18 cellular contexts compared by ENCODE assay signal in the genomic region with DNA sequence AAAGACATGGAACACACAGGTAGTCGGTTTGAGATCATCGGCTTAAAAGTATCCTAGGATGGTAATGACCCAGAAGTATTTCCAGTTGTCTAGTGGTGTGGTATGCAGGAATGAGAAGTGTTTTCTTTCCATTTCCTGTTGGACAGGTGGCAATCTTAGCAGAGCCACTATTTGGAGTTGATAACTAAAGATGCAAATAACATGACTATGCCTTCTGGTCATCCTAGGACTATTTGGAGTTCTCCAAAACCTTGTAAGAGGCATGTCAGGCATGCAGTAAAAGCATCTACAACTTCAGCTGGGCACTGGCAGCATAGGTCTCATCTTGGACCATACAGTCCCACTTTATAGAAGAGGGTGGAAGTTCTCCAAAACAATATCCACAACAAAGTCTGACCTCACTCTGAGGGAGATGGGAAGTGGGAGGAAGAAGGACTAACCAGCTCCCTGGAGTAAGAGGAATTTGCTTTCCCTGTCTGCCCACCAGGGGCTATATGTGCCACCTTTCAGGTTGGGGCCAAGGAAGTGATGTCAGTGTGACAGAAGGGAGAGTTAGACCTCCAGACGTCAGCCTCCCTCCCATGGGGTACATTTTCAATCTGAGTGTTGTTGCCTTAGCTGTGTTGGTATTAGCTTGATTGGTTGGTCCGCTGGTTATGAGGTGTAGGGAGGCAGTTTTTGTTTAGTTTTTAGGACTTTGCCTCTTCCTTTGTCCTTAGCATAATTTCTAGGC.
DNase-seq lines count a peak whose midpoint lies in the region; ATAC-seq and TF ChIP-seq lines count a peak whose summit lies in the region.
"Had no signal": no experiment of that assay in that cellular context is flagged by ENCODE, and none has a peak within 500 bp of the region (broad histone marks: within the 10 kb centered on the region; RNA-seq: fewer than 3 reads in every experiment).

No MANE protein-coding gene starts in this region.

- H3K4me1 ChIP-seq in GM23338 (ENCODE audit: insufficient read depth) (peaks cover 33% of the 10 kb centered on the region), skeletal muscle tissue (ENCODE audit: control insufficient read depth in 3 of 3, insufficient read depth in 3 of 3, low read length in 3 of 3) (peaks cover 24 to 48% (median 32%) of the 10 kb centered on the region in 3 donors)
- H3K4me1 ChIP-seq: BLaER1 had no signal

- H3K36me3 Mint-ChIP-seq in GM23338 (ENCODE audit: low read depth) = peaks cover 8% of the 10 kb centered on the region
- H3K36me3 Mint-ChIP-seq in activated naive CD8-positive, alpha-beta T cell treated with anti-CD3 and anti-CD28 coated beads, Interleukin-2, amount 50 U/mL, for 24 hours (ENCODE audit: low read depth) = no peaks in the 10 kb centered on the region
- peaks cover 0 to 4% (median 0%) of the 10 kb centered on the region in 3 donors for H3K36me3 Mint-ChIP-seq in immature natural killer cell

- peak overlapping the region in 1 of 3 donors; percentile 69 for H3K9ac ChIP-seq in skeletal muscle tissue (ENCODE audit: low read depth in 1 of 3, low read length in 3 of 3)
- H3K9ac ChIP-seq: BLaER1 had no signal

- H3K27me3 Mint-ChIP-seq in GM23338 (ENCODE audit: insufficient read depth, low read depth, poor library complexity) (peaks cover 2% of the 10 kb centered on the region), immature natural killer cell (ENCODE audit: low read depth in 3 of 3) (peaks cover 2 to 6% (median 5%) of the 10 kb centered on the region in 3 donors)
- H3K27me3 Mint-ChIP-seq in activated naive CD8-positive, alpha-beta T cell treated with anti-CD3 and anti-CD28 coated beads, Interleukin-2, amount 50 U/mL, for 24 hours = no peaks in the 10 kb centered on the region

- no peak overlapping the region for H3K4me2 ChIP-seq in GM23338
- H3K4me2 ChIP-seq: BLaER1 had no signal

- H2AFZ ChIP-seq in GM23338 = no peak overlapping the region

- H3K4me3 Mint-ChIP-seq in GM23338 (no peak overlapping the region), immature natural killer cell (no peak overlapping the region)
- H3K4me3 Mint-ChIP-seq in activated naive CD8-positive, alpha-beta T cell treated with anti-CD3 and anti-CD28 coated beads, Interleukin-2, amount 50 U/mL, for 24 hours = no peak overlapping the region
- H3K4me3 Mint-ChIP-seq: T-cell had no signal

- H3K27ac Mint-ChIP-seq in GM23338 (no peak overlapping the region), immature natural killer cell (no peak overlapping the region)
- no peak overlapping the region for H3K27ac Mint-ChIP-seq in activated naive CD8-positive, alpha-beta T cell treated with anti-CD3 and anti-CD28 coated beads, Interleukin-2, amount 50 U/mL, for 24 hours
- H3K27ac Mint-ChIP-seq: T-cell had no signal

- H3K27ac ChIP-seq in GM23338 (ENCODE audit: low read depth) = no peak overlapping the region
- peak overlapping the region; percentile 97 for H3K27ac ChIP-seq in skeletal muscle tissue (ENCODE audit: low read depth, low read length)
- H3K27ac ChIP-seq: BLaER1, lower lobe of right lung had no signal

- peaks cover 20% of the 10 kb centered on the region for H3K4me1 Mint-ChIP-seq in GM23338
- H3K4me1 Mint-ChIP-seq in activated naive CD8-positive, alpha-beta T cell treated with anti-CD3 and anti-CD28 coated beads, Interleukin-2, amount 50 U/mL, for 24 hours = peaks cover 7% of the 10 kb centered on the region
- H3K4me1 Mint-ChIP-seq in immature natural killer cell = no peaks in the 10 kb centered on the region
- H3K4me1 Mint-ChIP-seq: T-cell had no signal

- H3F3A ChIP-seq in GM23338 (replicated peaks; ENCODE audit: low read depth) = no peaks in the 10 kb centered on the region

- H3K9me3 Mint-ChIP-seq in GM23338 (no peaks in the 10 kb centered on the region), immature natural killer cell (no peaks in the 10 kb centered on the region)
- H3K9me3 Mint-ChIP-seq in activated naive CD8-positive, alpha-beta T cell treated with anti-CD3 and anti-CD28 coated beads, Interleukin-2, amount 50 U/mL, for 24 hours = no peaks in the 10 kb centered on the region
- H3K9me3 Mint-ChIP-seq: T-cell had no signal

- no peaks in the 10 kb centered on the region for H4K20me1 ChIP-seq in GM23338 (replicated peaks; ENCODE audit: insufficient read depth)
- H4K20me1 ChIP-seq: BLaER1 had no signal

- H3K27me3 ChIP-seq in GM23338 (ENCODE audit: insufficient read depth) (no peaks in the 10 kb centered on the region), skeletal muscle tissue (ENCODE audit: control insufficient read depth in 3 of 3, insufficient read depth in 3 of 3, low read length in 3 of 3) (no peaks in the 10 kb centered on the region)
- H3K27me3 ChIP-seq: BLaER1 had no signal

- peak; percentile 84 for ATAC-seq in GM23338
- ATAC-seq in activated naive CD8-positive, alpha-beta T cell treated with anti-CD3 and anti-CD28 coated beads, Interleukin-2, amount 50 U/mL, for 24 hours = no peak
- ATAC-seq: lower lobe of right lung, Panc1, T-cell had no signal

- DNase-seq in GM23338 (ENCODE audit: low spot score) (peak; percentile 59), islet precursor cell (peak; percentile 68), dedifferentiated amniotic fluid mesenchymal stem cell (ENCODE audit: extremely low spot score) (no peak), immature natural killer cell (no peak)
- DNase-seq in activated naive CD8-positive, alpha-beta T cell treated with anti-CD3 and anti-CD28 coated beads, Interleukin-2, amount 50 U/mL, for 24 hours = no peak
- DNase-seq: activated CD4-positive, CD25-positive, alpha-beta regulatory T cell treated with anti-CD3 and anti-CD28 coated beads, Interleukin-2, amount 50 U/mL, for 72 hours; activated naive CD4-positive, alpha-beta T cell treated with anti-CD3 and anti-CD28 coated beads, Interleukin-2, amount 50 U/mL, for 16 hours; caudate nucleus; DMS79 treated with DMSO at 0.1 percent for 48 hours; lower lobe of right lung; NCI-H1694 treated with DMSO at 0.1 percent for 48 hours; NCI-H510A treated with DMSO at 0.1 percent for 48 hours; stimulated activated CD4-positive, alpha-beta T cell treated with anti-CD3 and anti-CD28 coated beads, Interleukin-12 subunit alpha, Interleukin-12 subunit beta, amount 100 ng/mL, for 4 hours; T-cell had no signal

- H3K4me3 ChIP-seq in GM23338 (no peak overlapping the region), WI38 (ENCODE audit: low read depth, low read length) (no peak overlapping the region), skeletal muscle tissue (ENCODE audit: low read length in 3 of 3) (peak overlapping the region; percentile 1 to 60 (median 10))
- H3K4me3 ChIP-seq: BLaER1, lower lobe of right lung had no signal

- H3K9me2 ChIP-seq in GM23338 (ENCODE audit: insufficient read depth) = 0 out of 2 replicates have a peak, but pooled peaks cover 3% of the 10 kb centered on the region

- H3K9me3 ChIP-seq in skeletal muscle tissue (ENCODE audit: control insufficient read depth in 3 of 3, low read length in 3 of 3) = no peaks in the 10 kb centered on the region
- H3K9me3 ChIP-seq: BLaER1, lower lobe of right lung had no signal

- H3K36me3 ChIP-seq in GM23338 (ENCODE audit: insufficient read depth) (no peaks in the 10 kb centered on the region), skeletal muscle tissue (ENCODE audit: control insufficient read depth in 3 of 3, insufficient read depth in 3 of 3, low read length in 3 of 3) (peaks cover 22 to 28% (median 24%) of the 10 kb centered on the region in 3 donors)
- H3K36me3 ChIP-seq: BLaER1, lower lobe of right lung had no signal

- peak; percentile 36 to 42 for TF ChIP-seq CTCF in GM23338 (conservative IDR thresholded peaks at IDR 0.05; ENCODE audit: low read depth in 2 of 2)
- TF ChIP-seq CTCF in WI38 (IDR thresholded peaks at IDR 0.05; ENCODE audit: low read depth, low read length) = 0 out of 2 replicates have a peak, but pooled peaks have one; percentile 15

- H3K79me2 ChIP-seq in GM23338 (replicated peaks; ENCODE audit: insufficient read depth) = no peaks in the 10 kb centered on the region

TF ChIP-seq in GM23338, 12 proteins besides CTCF, POLR2A, EP300 and RAD21:
- TF ChIP-seq CREB1 (CRISPR knock-in tag; IDR thresholded peaks at IDR 0.05; ENCODE audit: low read depth) (peak; percentile 52), POLR2AphosphoS5 (IDR thresholded peaks at IDR 0.05; ENCODE audit: low read depth) (no peak), NANOG (IDR thresholded peaks at IDR 0.05; ENCODE audit: borderline replicate concordance) (no peak)

Comparison
In these comparisons a context has a peak if more than half of its experiments do, and no peak if none do; other contexts are left out.
1. DNase-seq: peak in GM23338 (single experiment) and islet precursor cell (single experiment); none in activated naive CD8-positive, alpha-beta T cell treated with anti-CD3 and anti-CD28 coated beads, Interleukin-2, amount 50 U/mL, for 24 hours (single experiment), dedifferentiated amniotic fluid mesenchymal stem cell (single experiment) and immature natural killer cell (0 of 3).
2. H3K4me3 ChIP-seq: peak in skeletal muscle tissue (3 of 3); none in GM23338 (single experiment) and WI38 (single experiment).